Comparison of ENCODE assay signal across 27 cellular contexts in the genomic region with DNA sequence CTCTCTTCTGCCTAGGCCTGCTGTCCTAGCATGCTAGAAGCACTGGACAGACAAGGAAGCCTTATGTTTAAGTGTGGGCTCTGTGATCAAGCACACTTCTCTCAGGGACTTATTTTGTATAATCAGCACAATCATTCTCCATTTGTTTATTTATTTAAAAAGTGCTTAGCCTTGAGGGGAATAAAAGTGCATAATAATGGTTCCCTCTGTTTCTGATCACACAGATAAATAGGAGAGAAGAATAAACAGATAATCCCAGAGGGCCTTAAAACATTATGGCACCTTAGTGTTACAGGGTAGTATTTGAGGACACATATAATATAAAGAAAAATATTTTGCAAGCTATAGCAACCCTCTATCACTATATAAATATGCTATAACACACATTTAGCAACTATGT.
"Had no signal": no experiment of that assay in that cellular context is flagged by ENCODE, and none has a peak within 500 bp of the region (broad histone marks: within the 10 kb centered on the region; RNA-seq: fewer than 3 reads in every experiment).

No MANE protein-coding gene starts in this region.

- H3K9me3 ChIP-seq: left lung, lower lobe of right lung, neutrophil, psoas muscle, right lobe of liver, tibial nerve, uterus had no signal

- H3K27ac ChIP-seq: left lung, lower lobe of right lung, neural progenitor cell, neutrophil, parathyroid adenoma, psoas muscle, right lobe of liver, tibial nerve, uterus had no signal

- H3K4me3 ChIP-seq: left lung, lower lobe of right lung, neural progenitor cell, psoas muscle, right lobe of liver, smooth muscle cell, tibial nerve, uterus had no signal

- H3K4me1 ChIP-seq: left lung, lower lobe of right lung, parathyroid adenoma, psoas muscle, right lobe of liver, tibial nerve, uterus had no signal

- DNase-seq: hypothalamus; immature natural killer cell; kidney; left colon; left lung; lower lobe of right lung; mammary epithelial cell; mesenchymal stem cell; naive thymus-derived CD8-positive, alpha-beta T cell; nephron progenitor cell; occipital lobe; psoas muscle; right lobe of liver; stimulated activated CD4-positive, alpha-beta T cell treated with anti-CD3 and anti-CD28 coated beads, Interleukin-1b, Interleukin-23, amount 100 ng/mL, for 48 hours; stimulated activated CD4-positive, alpha-beta T cell treated with anti-CD3 and anti-CD28 coated beads, Interleukin-2, amount 100 ng/mL, for 48 hours; stimulated activated CD4-positive, alpha-beta T cell treated with anti-CD3 and anti-CD28 coated beads, Interleukin-4, amount 100 ng/mL, for 4 hours; stimulated activated CD8-positive, alpha-beta memory T cell treated with anti-CD3 and anti-CD28 coated beads, Interleukin-4, amount 100 ng/mL, for 48 hours; stimulated activated naive CD4-positive, alpha-beta T cell treated with Interleukin-2 at 50 U/mL for 16 hours; stimulated activated naive CD8-positive, alpha-beta T cell treated with anti-CD3 and anti-CD28 coated beads, Interleukin-15, amount 100 ng/mL, for 72 hours; substantia nigra; uterus had no signal

- ATAC-seq: left colon; left lung; lower lobe of right lung; naive thymus-derived CD8-positive, alpha-beta T cell; psoas muscle; right lobe of liver; stimulated activated memory B cell treated with anti-CD40 and anti-IgM and Interleukin-4, amounts not matched to agents 10 μg/mL and 1 μg/mL and 100 μg/mL, for 72 hours; stimulated activated naive CD8-positive, alpha-beta T cell treated with anti-CD3 and anti-CD28 coated beads, Interleukin-15, amount 100 ng/mL, for 72 hours had no signal

- H3K27me3 ChIP-seq: left lung, neural progenitor cell, neutrophil, right lobe of liver, tibial nerve, uterus had no signal
